ENCODE assay signal across 1 cellular context in the genomic region with DNA sequence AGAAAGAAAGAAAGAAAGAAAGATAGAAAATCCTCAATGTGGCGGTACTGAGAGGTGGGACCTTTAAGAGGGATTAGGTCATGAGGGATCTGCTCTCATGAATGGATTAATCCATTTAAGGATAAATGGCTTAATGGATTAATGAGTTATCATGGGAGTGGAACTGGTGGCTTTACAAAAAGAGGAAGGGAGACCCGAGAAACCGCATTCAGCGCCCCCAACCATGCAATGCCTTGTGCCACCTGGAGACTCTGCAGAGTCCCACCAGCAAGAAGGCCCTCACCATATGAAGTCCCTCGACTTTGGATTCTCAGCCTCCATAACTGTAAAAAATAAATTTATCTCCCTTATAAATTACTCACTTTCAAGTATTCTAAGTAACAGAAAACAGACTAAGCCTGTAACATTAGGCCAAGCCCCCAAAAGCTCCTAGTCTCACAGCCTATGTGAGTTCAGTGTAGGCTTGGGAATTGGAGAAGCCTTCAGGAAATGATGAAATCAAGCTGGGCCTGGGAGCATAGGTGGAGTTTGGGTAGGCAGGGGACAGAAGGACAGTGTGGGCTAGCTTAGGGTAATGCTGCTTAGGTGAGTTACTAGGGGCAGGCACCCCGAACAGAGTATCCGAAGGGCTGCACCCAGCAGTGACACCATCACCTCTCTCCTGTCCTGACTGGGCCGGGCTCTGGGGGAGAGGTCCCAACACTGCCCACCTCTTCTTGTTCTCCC.
TF ChIP-seq lines count a peak whose summit lies in the region.

No MANE protein-coding gene starts in this region.

TF ChIP-seq in HepG2, 621 proteins besides CTCF, POLR2A, EP300 and RAD21:
- no peak for TF ChIP-seq ZNF687 (CRISPR knock-in tag; IDR thresholded peaks at IDR 0.05)
- TF ChIP-seq, protein P1, sequence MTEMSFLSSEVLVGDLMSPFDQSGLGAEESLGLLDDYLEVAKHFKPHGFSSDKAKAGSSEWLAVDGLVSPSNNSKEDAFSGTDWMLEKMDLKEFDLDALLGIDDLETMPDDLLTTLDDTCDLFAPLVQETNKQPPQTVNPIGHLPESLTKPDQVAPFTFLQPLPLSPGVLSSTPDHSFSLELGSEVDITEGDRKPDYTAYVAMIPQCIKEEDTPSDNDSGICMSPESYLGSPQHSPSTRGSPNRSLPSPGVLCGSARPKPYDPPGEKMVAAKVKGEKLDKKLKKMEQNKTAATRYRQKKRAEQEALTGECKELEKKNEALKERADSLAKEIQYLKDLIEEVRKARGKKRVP (CRISPR knock-in tag; IDR thresholded peaks at IDR 0.05): peak in 1 of 2 experiments; percentile 75; a peak in 2 of 4 replicates
- no peak for TF ChIP-seq FOXA1 (IDR thresholded peaks at IDR 0.05)
- no peak for TF ChIP-seq FOXA1 (CRISPR knock-in tag; IDR thresholded peaks at IDR 0.05)
- 0 out of 2 replicates have a peak, but pooled peaks have one; percentile 35 for TF ChIP-seq CEBPG (CRISPR knock-in tag; IDR thresholded peaks at IDR 0.05)
- no peak for TF ChIP-seq KLF6 (CRISPR knock-in tag; IDR thresholded peaks at IDR 0.05)
